ENCODE assay signal across 1 cellular context in the genomic region with DNA sequence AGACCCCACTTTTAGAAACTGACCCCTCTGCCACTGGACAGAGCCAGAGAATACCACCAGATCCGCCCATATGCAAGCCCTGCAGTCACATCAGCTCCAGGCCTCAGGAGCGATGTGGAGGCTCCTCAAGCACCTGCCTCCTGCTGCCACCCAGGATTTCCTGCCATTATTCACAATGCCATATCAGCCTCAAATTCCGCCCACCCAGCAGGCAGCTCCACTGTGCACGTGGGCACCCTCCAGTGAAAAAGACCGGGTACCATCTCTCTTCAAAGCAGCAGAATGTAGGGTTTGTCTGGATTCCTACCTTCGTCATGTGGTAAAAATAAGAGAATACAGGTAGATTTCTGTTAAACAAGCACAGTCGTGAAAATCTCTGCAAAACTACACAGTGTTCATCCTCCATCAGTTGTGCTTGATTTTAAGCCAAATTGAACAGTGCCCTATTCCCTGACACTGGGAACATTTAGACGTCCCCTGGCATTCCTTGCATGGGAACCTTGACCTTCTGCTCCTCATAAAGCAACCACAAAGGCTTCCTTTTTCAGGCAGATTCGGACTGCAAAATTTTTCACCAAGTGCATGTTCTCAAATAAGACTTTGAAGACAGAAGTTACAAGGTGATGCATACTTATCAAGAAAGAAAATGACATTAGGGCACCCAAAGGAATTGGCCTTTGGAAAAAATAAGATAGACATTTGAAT.
TF ChIP-seq lines count a peak whose summit lies in the region.

No MANE protein-coding gene starts in this region.

TF ChIP-seq in GM23338, 12 proteins besides CTCF, POLR2A, EP300 and RAD21:
- TF ChIP-seq ZNF462 (CRISPR knock-in tag; IDR thresholded peaks at IDR 0.05) (no peak), ZNF114 (CRISPR knock-in tag; IDR thresholded peaks at IDR 0.05) (no peak), JUNB (IDR thresholded peaks at IDR 0.05; ENCODE audit: unreplicated experiment) (no peak), EZH2 (IDR thresholded peaks at IDR 0.05; ENCODE audit: low read depth, unreplicated experiment) (no peak), NANOG (IDR thresholded peaks at IDR 0.05; ENCODE audit: borderline replicate concordance) (no peak), EZH2phosphoT487 (IDR thresholded peaks at IDR 0.05; ENCODE audit: unreplicated experiment) (no peak), POLR2AphosphoS5 (IDR thresholded peaks at IDR 0.05; ENCODE audit: low read depth) (no peak), STAT1 (IDR thresholded peaks at IDR 0.05; ENCODE audit: unreplicated experiment) (no peak), CREB1 (CRISPR knock-in tag; IDR thresholded peaks at IDR 0.05; ENCODE audit: low read depth) (no peak), REST (IDR thresholded peaks at IDR 0.05; ENCODE audit: unreplicated experiment) (no peak), ZNF331 (CRISPR knock-in tag; IDR thresholded peaks at IDR 0.05; ENCODE audit: low read depth) (no peak)
- TF ChIP-seq, protein P1, sequence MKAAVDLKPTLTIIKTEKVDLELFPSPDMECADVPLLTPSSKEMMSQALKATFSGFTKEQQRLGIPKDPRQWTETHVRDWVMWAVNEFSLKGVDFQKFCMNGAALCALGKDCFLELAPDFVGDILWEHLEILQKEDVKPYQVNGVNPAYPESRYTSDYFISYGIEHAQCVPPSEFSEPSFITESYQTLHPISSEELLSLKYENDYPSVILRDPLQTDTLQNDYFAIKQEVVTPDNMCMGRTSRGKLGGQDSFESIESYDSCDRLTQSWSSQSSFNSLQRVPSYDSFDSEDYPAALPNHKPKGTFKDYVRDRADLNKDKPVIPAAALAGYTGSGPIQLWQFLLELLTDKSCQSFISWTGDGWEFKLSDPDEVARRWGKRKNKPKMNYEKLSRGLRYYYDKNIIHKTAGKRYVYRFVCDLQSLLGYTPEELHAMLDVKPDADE (IDR thresholded peaks at IDR 0.05), result no peak
TF ChIP-seq in GM23338: peak in this region for 0.
